Comparison of ENCODE assay signal across 8 cellular contexts in the genomic region with DNA sequence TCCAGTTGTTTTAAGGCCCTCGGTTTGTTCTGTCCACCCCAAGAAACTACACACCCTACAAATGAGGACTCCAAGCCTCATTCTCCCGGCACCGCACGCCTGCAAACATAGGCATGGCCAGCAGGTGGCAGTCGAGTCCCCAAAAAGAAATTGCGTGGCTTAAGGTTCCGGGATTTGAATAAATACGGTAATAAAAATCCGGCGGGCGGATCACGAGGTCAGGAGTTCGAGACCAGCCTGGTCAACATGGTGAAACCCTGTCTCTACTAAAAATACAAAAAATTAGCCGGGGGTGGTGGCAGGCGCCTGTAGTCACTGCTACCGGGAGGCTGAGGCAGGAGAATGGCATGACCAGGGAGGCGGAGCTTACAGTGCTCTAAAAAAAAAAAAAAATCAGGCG. TPM values are rescaled to one million over a fixed set of nuclear protein-coding genes. Genes with fewer than 3 reads are reported as not detected.
DNase-seq lines count a peak whose midpoint lies in the region; ATAC-seq lines count a peak whose summit lies in the region.

No MANE protein-coding gene starts in this region.

- no peak overlapping the region for H2BK15ac ChIP-seq in mesenchymal stem cell (ENCODE audit: low read depth, poor library complexity, severe bottlenecking)

- no peak overlapping the region for H3K4me2 ChIP-seq in mesenchymal stem cell (ENCODE audit: low read length, poor library complexity, severe bottlenecking)

- no peak overlapping the region for H4K8ac ChIP-seq in mesenchymal stem cell (ENCODE audit: low read length)

- H3K27me3 Mint-ChIP-seq in CD4-positive, CD25-positive, alpha-beta regulatory T cell: peaks cover 4% of the 10 kb centered on the region
- peaks cover 7% of the 10 kb centered on the region for H3K27me3 Mint-ChIP-seq in dendritic cell treated with granulocyte-macrophage colony-stimulating factor and Interleukin-4, amounts not matched to agents 40 ng/mL and 50 ng/mL, for 4 days

- no peak overlapping the region for H3K23ac ChIP-seq in mesenchymal stem cell (ENCODE audit: low read length in 2 of 2)

- H2AK5ac ChIP-seq in mesenchymal stem cell (ENCODE audit: low read length, severe bottlenecking): no peak overlapping the region

- H3K36me3 ChIP-seq in CD4-positive, CD25-positive, alpha-beta regulatory T cell (ENCODE audit: control insufficient read depth, insufficient read depth, low read length): no peaks in the 10 kb centered on the region
- H3K36me3 ChIP-seq in mesenchymal stem cell (ENCODE audit: control insufficient read depth in 1 of 2, insufficient read depth in 2 of 2, low read depth in 1 of 2, low read length in 2 of 2): no peaks in the 10 kb centered on the region

- WGBS in mesenchymal stem cell: 17% methylated on average over 18 of the region's 18 CpGs

- no peak overlapping the region for H2BK12ac ChIP-seq in mesenchymal stem cell (ENCODE audit: low read length in 2 of 2)

- intact Hi-C loops in dendritic cell treated with granulocyte-macrophage colony-stimulating factor and Interleukin-4, amounts not matched to agents 40 ng/mL and 50 ng/mL, for 4 days (cut with micrococcal nuclease): loop anchor here (5.0 kb wide), 2 partner anchors 35 to 145 kb away; a partner anchor contains a TSS

- no peak overlapping the region for H3K4me3 ChIP-seq in CD4-positive, CD25-positive, alpha-beta regulatory T cell (ENCODE audit: low read depth, low read length)
- H3K4me3 ChIP-seq in mesenchymal stem cell (ENCODE audit: insufficient read depth in 1 of 2, low read depth in 1 of 2, low read length in 2 of 2): no peak overlapping the region

- H3K18ac ChIP-seq in mesenchymal stem cell (ENCODE audit: low read depth in 1 of 2, low read length in 2 of 2): no peak overlapping the region

- peaks cover 0 to 4% (median 0%) of the 10 kb centered on the region in 7 donors for H3K9me3 Mint-ChIP-seq in CD4-positive, CD25-positive, alpha-beta regulatory T cell
- H3K9me3 Mint-ChIP-seq in dendritic cell treated with granulocyte-macrophage colony-stimulating factor and Interleukin-4, amounts not matched to agents 40 ng/mL and 50 ng/mL, for 4 days: no peaks in the 10 kb centered on the region

- no peak overlapping the region for H2BK5ac ChIP-seq in mesenchymal stem cell (ENCODE audit: low read depth, low read length, poor library complexity, severe bottlenecking)

- peak; percentile 39 to 40 for ATAC-seq in CD4-positive, CD25-positive, alpha-beta regulatory T cell (ENCODE audit: low read depth in 2 of 2)
- ATAC-seq in GM21526 (IDR thresholded peaks at IDR 0.05; ENCODE audit: low FRiP score, unreplicated experiment): peak; percentile 71

- H3K14ac ChIP-seq in mesenchymal stem cell (ENCODE audit: low read length in 2 of 2): no peak overlapping the region

- peak overlapping the region in 2 of 3 donors; percentile 29 to 62 for H3K27ac Mint-ChIP-seq in CD4-positive, CD25-positive, alpha-beta regulatory T cell
- peak overlapping the region; percentile 94 for H3K27ac Mint-ChIP-seq in dendritic cell treated with granulocyte-macrophage colony-stimulating factor and Interleukin-4, amounts not matched to agents 40 ng/mL and 50 ng/mL, for 4 days

- H3K79me1 ChIP-seq in mesenchymal stem cell (replicated peaks; ENCODE audit: low read length, poor library complexity, severe bottlenecking): no peaks in the 10 kb centered on the region

- no peaks in the 10 kb centered on the region for H3K27me3 ChIP-seq in CD4-positive, CD25-positive, alpha-beta regulatory T cell (ENCODE audit: control insufficient read depth, insufficient read depth, low read length)
- H3K27me3 ChIP-seq in mesenchymal stem cell (ENCODE audit: control insufficient read depth in 1 of 2, insufficient read depth in 1 of 2, low read length in 2 of 2): peaks cover 3 to 16% of the 10 kb centered on the region in 2 experiments

- H3K4ac ChIP-seq in mesenchymal stem cell (ENCODE audit: low read depth in 1 of 2, low read length in 2 of 2): peak overlapping the region in 1 of 2 experiments; percentile 58

- no peak overlapping the region for H3K27ac ChIP-seq in CD4-positive, CD25-positive, alpha-beta regulatory T cell (ENCODE audit: insufficient read depth, low read length, poor library complexity, severe bottlenecking)
- no peak overlapping the region for H3K27ac ChIP-seq in mesenchymal stem cell (ENCODE audit: low read length, poor library complexity, severe bottlenecking)

- no peaks in the 10 kb centered on the region for H3K9me3 ChIP-seq in CD4-positive, CD25-positive, alpha-beta regulatory T cell (ENCODE audit: control insufficient read depth in 2 of 2, low read length in 2 of 2)
- no peaks in the 10 kb centered on the region for H3K9me3 ChIP-seq in mesenchymal stem cell (ENCODE audit: control insufficient read depth, low read length)

- H3K4me1 Mint-ChIP-seq in CD4-positive, CD25-positive, alpha-beta regulatory T cell: peaks cover 11 to 41% (median 19%) of the 10 kb centered on the region in 4 donors
- H3K4me1 Mint-ChIP-seq in dendritic cell treated with granulocyte-macrophage colony-stimulating factor and Interleukin-4, amounts not matched to agents 40 ng/mL and 50 ng/mL, for 4 days (ENCODE audit: low read depth): peaks cover 65% of the 10 kb centered on the region

- H3K4me1 ChIP-seq in CD4-positive, CD25-positive, alpha-beta regulatory T cell (ENCODE audit: control insufficient read depth, insufficient read depth, low read length, poor library complexity, severe bottlenecking): peaks cover 16% of the 10 kb centered on the region
- H3K4me1 ChIP-seq in mesenchymal stem cell (ENCODE audit: control insufficient read depth, insufficient read depth, low read depth, low read length): peaks cover 14% of the 10 kb centered on the region

- no peaks in the 10 kb centered on the region for H3K36me3 Mint-ChIP-seq in CD4-positive, CD25-positive, alpha-beta regulatory T cell
- H3K36me3 Mint-ChIP-seq in dendritic cell treated with granulocyte-macrophage colony-stimulating factor and Interleukin-4, amounts not matched to agents 40 ng/mL and 50 ng/mL, for 4 days (ENCODE audit: low read depth): no peaks in the 10 kb centered on the region

- H2BK120ac ChIP-seq in mesenchymal stem cell (ENCODE audit: low read depth, low read length): no peak overlapping the region

- H3K4me3 Mint-ChIP-seq in CD4-positive, CD25-positive, alpha-beta regulatory T cell: peak overlapping the region; percentile 39 to 77 (median 67)
- no peak overlapping the region for H3K4me3 Mint-ChIP-seq in dendritic cell treated with granulocyte-macrophage colony-stimulating factor and Interleukin-4, amounts not matched to agents 40 ng/mL and 50 ng/mL, for 4 days

- H2AFZ ChIP-seq in mesenchymal stem cell (ENCODE audit: low read depth, low read length): no peak overlapping the region

- DNase-seq in CD4-positive, CD25-positive, alpha-beta regulatory T cell: peak; percentile 43 to 86 (median 63)
- DNase-seq in NCI-H2196 (lab: John Stamatoyannopoulos, UW; ENCODE audit: unreplicated experiment) (peak; percentile 63), mesenchymal stem cell (peak; percentile 67), DMS79 treated with DMSO at 0.1 percent for 48 hours (lab: John Stamatoyannopoulos, UW) (no peak)
- peak; percentile 79 to 96 for DNase-seq in activated CD4-positive, alpha-beta T cell treated with anti-CD3 and anti-CD28 coated beads, Interleukin-2, amount 50 U/mL, for 24 hours (ENCODE audit: low read depth in 1 of 2, low spot score in 1 of 2)
- peak; percentile 66 for DNase-seq in stimulated activated CD8-positive, alpha-beta memory T cell treated with anti-CD3 and anti-CD28 coated beads, Interleukin-4, amount 100 ng/mL, for 24 hours (ENCODE audit: low read depth)

- no peak overlapping the region for H3K9ac ChIP-seq in mesenchymal stem cell (ENCODE audit: low read length)

- H4K91ac ChIP-seq in mesenchymal stem cell (ENCODE audit: low read length): no peak overlapping the region

RNA-seq across cellular contexts. Expression of a gene that starts 21.8 kb away (rescaled TPM):
- total RNA-seq in CD4-positive, CD25-positive, alpha-beta regulatory T cell: not detected
- polyA plus RNA-seq in CD4-positive, CD25-positive, alpha-beta regulatory T cell: not detected
- polyA plus RNA-seq in mesenchymal stem cell (2013, experiment 1 of 2): 0.43 TPM
- polyA plus RNA-seq in mesenchymal stem cell (2013, experiment 2 of 2): 0.55 TPM

RNA-seq across cellular contexts. Expression of a gene that starts 34.4 kb away (rescaled TPM):
- 1.2 TPM for total RNA-seq in CD4-positive, CD25-positive, alpha-beta regulatory T cell
- 1 to 10 TPM in 1 of 4 donors, not detected in 3; 1.4 TPM for polyA plus RNA-seq in CD4-positive, CD25-positive, alpha-beta regulatory T cell
- polyA plus RNA-seq in mesenchymal stem cell (2013, experiment 1 of 2): 0.22 TPM
- 0.19 TPM for polyA plus RNA-seq in mesenchymal stem cell (2013, experiment 2 of 2)
